Comparison of ENCODE assay signal across 29 cellular contexts in the genomic region with DNA sequence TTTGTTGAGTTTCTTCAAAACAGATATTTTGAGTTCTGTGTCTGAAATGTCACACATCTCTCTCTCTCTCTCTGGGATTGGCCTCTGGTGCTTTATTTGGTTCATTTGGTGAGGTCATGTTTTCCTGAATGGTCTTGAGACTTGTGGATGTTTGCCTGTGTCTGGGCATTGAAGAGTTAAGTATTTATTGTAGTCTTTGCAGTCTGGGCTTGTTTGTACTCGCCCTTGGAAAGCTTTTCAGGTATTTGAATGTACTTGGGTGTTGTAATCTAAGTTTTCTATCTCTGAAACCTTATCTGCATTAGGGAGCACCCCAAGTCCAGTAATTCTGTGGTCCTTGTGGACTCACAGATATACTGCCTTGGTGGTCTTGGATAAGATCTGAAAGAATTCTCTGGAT.
"Had no signal": no experiment of that assay in that cellular context is flagged by ENCODE, and none has a peak within 500 bp of the region (broad histone marks: within the 10 kb centered on the region; RNA-seq: fewer than 3 reads in every experiment).

No MANE protein-coding gene starts in this region.

- H2AFZ ChIP-seq: neural progenitor cell had no signal

- H3K9me3 ChIP-seq: adrenal gland, body of pancreas, thyroid gland had no signal

- H3K27me3 ChIP-seq: adrenal gland, body of pancreas, gastroesophageal sphincter, left lung, neural progenitor cell, stomach, thyroid gland had no signal

- H3K27ac ChIP-seq: adrenal gland, body of pancreas, coronary artery, dorsolateral prefrontal cortex, gastroesophageal sphincter, left lung, lower lobe of right lung, neural progenitor cell, stomach had no signal

- H3K4me1 ChIP-seq: adrenal gland, body of pancreas, gastroesophageal sphincter, left lung, lower lobe of right lung, stomach had no signal

- ATAC-seq: activated T-cell treated with anti-CD3 and anti-CD28 coated beads, Interleukin-2, amount 50 U/mL, for 72 hours; body of pancreas; gastroesophageal sphincter; left lung; lower lobe of right lung; natural killer cell; right cardiac atrium; stimulated activated naive B cell treated with anti-CD40 and anti-IgM and Interleukin-4, amounts not matched to agents 10 μg/mL and 1 μg/mL and 100 μg/mL, for 72 hours had no signal

- H3K9ac ChIP-seq: neural progenitor cell had no signal

- H3K36me3 ChIP-seq: adrenal gland, gastroesophageal sphincter, left lung, lower lobe of right lung, neural progenitor cell, stomach, thyroid gland had no signal

- DNase-seq: activated CD4-positive, alpha-beta T cell treated with anti-CD3 and anti-CD28 coated beads for 4 hours; activated CD4-positive, alpha-beta T cell treated with anti-CD3 and anti-CD28 coated beads, Interleukin-2, amount 50 U/mL, for 4 hours; activated CD4-positive, CD25-positive, alpha-beta regulatory T cell; activated naive CD4-positive, alpha-beta T cell treated with Interleukin-2 at 50 U/mL for 16 hours; activated naive CD8-positive, alpha-beta T cell treated with anti-CD3 and anti-CD28 coated beads for 36 hours; activated T-cell treated with anti-CD3 and anti-CD28 coated beads for 4 hours; activated T-cell treated with anti-CD3 and anti-CD28 coated beads, Interleukin-2, amount 50 U/mL, for 72 hours; adrenal gland; aorta; body of pancreas; dorsolateral prefrontal cortex; effector memory CD4-positive, alpha-beta T cell; erythroblast; hippocampal formation; left lung; lower lobe of right lung; mesendoderm; natural killer cell; occipital lobe; right cardiac atrium; stimulated activated CD4-positive, alpha-beta T cell treated with anti-CD3 and anti-CD28 coated beads, Interleukin-15, amount 100 ng/mL, for 24 hours; stimulated activated CD4-positive, alpha-beta T cell treated with anti-CD3 and anti-CD28 coated beads, Interleukin-2, amount 100 ng/mL, for 24 hours; stimulated activated naive B cell treated with anti-CD40 and anti-IgM and Interleukin-4, amounts not matched to agents 10 μg/mL and 1 μg/mL and 100 μg/mL, for 72 hours; stomach; T-helper 1 cell; thyroid gland had no signal

- H3K4me2 ChIP-seq: neural progenitor cell had no signal

- H3K4me3 ChIP-seq: adrenal gland, body of pancreas, coronary artery, dorsolateral prefrontal cortex, gastroesophageal sphincter, left lung, lower lobe of right lung, neural progenitor cell, stomach, thyroid gland had no signal
